ENCODE assay signal across 8 cellular contexts in the genomic region with DNA sequence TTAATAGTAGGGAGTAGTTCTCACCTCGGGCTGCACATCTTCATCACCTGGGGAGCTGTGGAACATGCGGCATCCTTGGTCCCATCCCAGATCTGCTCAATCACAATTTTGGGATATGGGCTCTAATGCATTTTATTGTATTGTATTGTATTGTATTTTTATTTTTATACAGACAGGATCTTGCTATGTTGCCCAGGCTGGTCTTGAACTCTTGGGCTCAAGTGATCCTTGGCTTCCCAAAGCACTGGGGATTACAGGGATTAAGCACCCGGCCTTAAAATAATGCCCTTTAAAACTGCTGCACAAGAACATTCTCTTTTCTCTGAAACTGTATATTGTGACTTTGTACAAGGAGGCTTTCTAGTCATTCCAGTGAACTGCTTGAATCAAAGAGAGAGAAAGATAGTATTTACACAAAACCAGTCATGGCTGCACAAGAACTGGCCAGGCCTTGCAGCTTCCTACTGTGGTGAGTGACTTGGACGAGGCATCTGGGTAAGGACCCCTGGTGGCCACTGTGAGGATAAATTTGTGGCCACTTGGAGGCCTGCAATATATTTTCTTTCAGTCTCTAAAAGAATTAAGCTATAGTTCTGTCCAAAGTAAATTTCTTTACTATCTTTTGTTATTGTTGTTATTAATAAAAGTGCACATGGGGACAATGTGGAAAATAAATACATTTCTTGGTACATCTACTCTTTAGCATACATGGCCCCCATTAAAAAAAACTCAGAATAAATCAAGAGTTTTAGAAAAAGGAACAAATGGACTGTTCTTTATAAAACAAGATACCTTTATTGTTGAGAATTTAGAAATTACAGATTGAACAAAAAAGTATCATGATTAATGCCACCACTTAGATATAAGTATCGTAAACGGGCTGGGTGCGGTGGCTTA. TPM values are rescaled to one million over a fixed set of nuclear protein-coding genes. Genes with fewer than 3 reads are reported as not detected.
DNase-seq lines count a peak whose midpoint lies in the region; ATAC-seq lines count a peak whose summit lies in the region.

No MANE protein-coding gene starts in this region.

- H3K4me1 Mint-ChIP-seq in stimulated activated effector memory CD8-positive, alpha-beta T cell treated with anti-CD3 and anti-CD28 coated beads, Interleukin-12 subunit alpha, Interleukin-12 subunit beta, amount 100 ng/mL, for 72 hours: no peaks in the 10 kb centered on the region

- H3K36me3 Mint-ChIP-seq in stimulated activated effector memory CD8-positive, alpha-beta T cell treated with anti-CD3 and anti-CD28 coated beads, Interleukin-12 subunit alpha, Interleukin-12 subunit beta, amount 100 ng/mL, for 72 hours: peaks cover 13% of the 10 kb centered on the region

- no peak overlapping the region for H3K27ac Mint-ChIP-seq in stimulated activated effector memory CD8-positive, alpha-beta T cell treated with anti-CD3 and anti-CD28 coated beads, Interleukin-12 subunit alpha, Interleukin-12 subunit beta, amount 100 ng/mL, for 72 hours

- H3K4me3 Mint-ChIP-seq in stimulated activated effector memory CD8-positive, alpha-beta T cell treated with anti-CD3 and anti-CD28 coated beads, Interleukin-12 subunit alpha, Interleukin-12 subunit beta, amount 100 ng/mL, for 72 hours: no peak overlapping the region

- DNase-seq in Right ventricle myocardium inferior (ENCODE audit: missing footprints) (no peak), cardiac septum (ENCODE audit: low spot score) (no peak), NOMO-1 treated with DMSO at 0.1 percent for 48 hours (lab: John Stamatoyannopoulos, UW; ENCODE audit: unreplicated experiment) (peak; percentile 61), epidermal melanocyte (ENCODE audit: insufficient read length, low spot score) (peak; percentile 87), myocyte (ENCODE audit: low read depth) (peak; percentile 73)
- DNase-seq in activated CD8-positive, alpha-beta memory T cell treated with anti-CD3 and anti-CD28 coated beads for 4 hours (ENCODE audit: low read depth in 2 of 2): peak; percentile 20 to 35
- peak; percentile 20 to 63 for DNase-seq in stimulated activated effector memory CD8-positive, alpha-beta T cell treated with anti-CD3 and anti-CD28 coated beads, Interleukin-12 subunit alpha, Interleukin-12 subunit beta, amount 100 ng/mL, for 72 hours (ENCODE audit: low spot score in 2 of 2)

- intact Hi-C loops in Right ventricle myocardium inferior (cut with DNase I): loop anchor here (1.0 to 10.0 kb wide), 4 partner anchors 90 to 930 kb away; a partner anchor contains a TSS
- intact Hi-C loops in cardiac septum (cut with DNase I): loop anchor here (5.0 to 10.0 kb wide), 3 partner anchors 50 to 310 kb away; a partner anchor contains a TSS

- ATAC-seq in Right ventricle myocardium inferior: peak; percentile 61
- peak; percentile 69 for ATAC-seq in HG03520 (IDR thresholded peaks at IDR 0.05; ENCODE audit: unreplicated experiment)
- peak; percentile 86 for ATAC-seq in stimulated activated effector memory CD8-positive, alpha-beta T cell treated with anti-CD3 and anti-CD28 coated beads, Interleukin-12 subunit alpha, Interleukin-12 subunit beta, amount 100 ng/mL, for 72 hours

- H3K9me3 Mint-ChIP-seq in stimulated activated effector memory CD8-positive, alpha-beta T cell treated with anti-CD3 and anti-CD28 coated beads, Interleukin-12 subunit alpha, Interleukin-12 subunit beta, amount 100 ng/mL, for 72 hours: no peaks in the 10 kb centered on the region

RNA-seq across cellular contexts. Expression of a gene that starts 48.0 kb away (rescaled TPM):
- total RNA-seq in Right ventricle myocardium inferior (22.8 TPM), cardiac septum (15.2 TPM), myocyte (15.6 and 17.0 TPM in 2 replicates)
- polyA plus RNA-seq in myocyte (2012): 22.2 TPM

Comparison
In these comparisons a context has a peak if more than half of its experiments do, and no peak if none do; other contexts are left out.
1. DNase-seq: peak in NOMO-1 treated with DMSO at 0.1 percent for 48 hours (single experiment), activated CD8-positive, alpha-beta memory T cell treated with anti-CD3 and anti-CD28 coated beads for 4 hours (2 of 2), epidermal melanocyte (single experiment), myocyte (single experiment) and stimulated activated effector memory CD8-positive, alpha-beta T cell treated with anti-CD3 and anti-CD28 coated beads, Interleukin-12 subunit alpha, Interleukin-12 subunit beta, amount 100 ng/mL, for 72 hours (2 of 2); none in Right ventricle myocardium inferior (single experiment) and cardiac septum (single experiment).
2. Peak in every context shown above with its lines, with median percentiles within 50 percentile points of each other: ATAC-seq.